In genomic region chr13:72696590-72696989, GRCh38 we compare ENCODE assay signal across 10 cellular contexts. TPM values are rescaled to one million over a fixed set of nuclear protein-coding genes. Genes with fewer than 3 reads are reported as not detected.
DNase-seq lines count a peak whose midpoint lies in the region; ATAC-seq, FAIRE-seq and TF ChIP-seq lines count a peak whose summit lies in the region.
"Had no signal": no experiment of that assay in that cellular context is flagged by ENCODE, and none has a peak within 500 bp of the region (broad histone marks: within the 10 kb centered on the region; RNA-seq: fewer than 3 reads in every experiment).

No MANE protein-coding gene starts in this region.

- ATAC-seq in HG03354 (IDR thresholded peaks at IDR 0.05; ENCODE audit: poor library complexity, severe bottlenecking, unreplicated experiment), result no peak

- no peaks in the 10 kb centered on the region for H4K20me1 ChIP-seq in OCI-LY1 (ENCODE audit: insufficient read depth, low read length)

- no peak overlapping the region for H3K4me3 ChIP-seq in OCI-LY1 (ENCODE audit: low read depth, low read length, poor library complexity, severe bottlenecking)

- H3F3A ChIP-seq in OCI-LY1 (ENCODE audit: insufficient read depth, low read length), result no peaks in the 10 kb centered on the region

- H3K9ac ChIP-seq in OCI-LY1 (ENCODE audit: low read length), result no peak overlapping the region

- DNase-seq in NCI-H1092 treated with DMSO at 0.1 percent for 48 hours (lab: John Stamatoyannopoulos, UW), result peak; percentile 13
- no peak for DNase-seq in NCI-H1092 (lab: John Stamatoyannopoulos, UW)
- peak; percentile 25 for DNase-seq in renal cortical epithelial cell (ENCODE audit: low read depth)
- no peak for DNase-seq in posterior cingulate gyrus
- no peak for DNase-seq in medulla oblongata (ENCODE audit: extremely low spot score)
- DNase-seq: amygdala; stimulated activated CD4-positive, alpha-beta T cell treated with anti-CD3 and anti-CD28 coated beads, Interleukin-4, amount 100 ng/mL, for 1 hour had no signal

- no peak overlapping the region for H3K27ac ChIP-seq in OCI-LY1 (ENCODE audit: low read depth, low read length, poor library complexity, severe bottlenecking)

- FAIRE-seq in endometrium (lab: Jason Lieb, UNC), result peak; percentile 95

- peaks cover 5% of the 10 kb centered on the region; the same call in 1 of the 2 replicates for H3K9me3 ChIP-seq in OCI-LY1 (ENCODE audit: low read length)

- no peaks in the 10 kb centered on the region for H3K79me2 ChIP-seq in OCI-LY1 (ENCODE audit: insufficient read depth, low read length)

- H3K9me2 ChIP-seq in OCI-LY1 (ENCODE audit: low read depth, low read length), result no peaks in the 10 kb centered on the region

- peak; percentile 46 for TF ChIP-seq CTCF in OCI-LY1 (IDR thresholded peaks at IDR 0.05; ENCODE audit: low read length)

- no peaks in the 10 kb centered on the region; the same call in 1 of the 2 replicates for H3K27me3 ChIP-seq in OCI-LY1 (ENCODE audit: insufficient read depth, low read length)

- no peak overlapping the region for H2AFZ ChIP-seq in OCI-LY1 (ENCODE audit: low read length)

- no peaks in the 10 kb centered on the region for H3K4me1 ChIP-seq in OCI-LY1 (ENCODE audit: insufficient read depth, low read length, severe bottlenecking)

- H3K4me2 ChIP-seq in OCI-LY1 (ENCODE audit: low read length), result no peak overlapping the region

- no peaks in the 10 kb centered on the region for H3K36me3 ChIP-seq in OCI-LY1 (ENCODE audit: insufficient read depth, low read length)

- intact Hi-C loops in posterior cingulate gyrus (cut with DNase I), result no loop called here

RNA-seq across cellular contexts. Expression of gene MZT1, which starts 30.8 kb away (rescaled TPM):
- 7.3 and 21.5 TPM in 2 replicates for total RNA-seq in renal cortical epithelial cell

RNA-seq across cellular contexts. Expression of gene BORA, which starts 31.1 kb away (rescaled TPM):
- 5.1 and 6.9 TPM in 2 replicates for total RNA-seq in renal cortical epithelial cell

Comparison
In these comparisons a context has a peak if more than half of its experiments do, and no peak if none do; other contexts are left out.
1. DNase-seq: peak in NCI-H1092 treated with DMSO at 0.1 percent for 48 hours (single experiment) and renal cortical epithelial cell (single experiment); none in NCI-H1092 (single experiment), posterior cingulate gyrus (0 of 10) and medulla oblongata (single experiment).